In the genomic region with DNA sequence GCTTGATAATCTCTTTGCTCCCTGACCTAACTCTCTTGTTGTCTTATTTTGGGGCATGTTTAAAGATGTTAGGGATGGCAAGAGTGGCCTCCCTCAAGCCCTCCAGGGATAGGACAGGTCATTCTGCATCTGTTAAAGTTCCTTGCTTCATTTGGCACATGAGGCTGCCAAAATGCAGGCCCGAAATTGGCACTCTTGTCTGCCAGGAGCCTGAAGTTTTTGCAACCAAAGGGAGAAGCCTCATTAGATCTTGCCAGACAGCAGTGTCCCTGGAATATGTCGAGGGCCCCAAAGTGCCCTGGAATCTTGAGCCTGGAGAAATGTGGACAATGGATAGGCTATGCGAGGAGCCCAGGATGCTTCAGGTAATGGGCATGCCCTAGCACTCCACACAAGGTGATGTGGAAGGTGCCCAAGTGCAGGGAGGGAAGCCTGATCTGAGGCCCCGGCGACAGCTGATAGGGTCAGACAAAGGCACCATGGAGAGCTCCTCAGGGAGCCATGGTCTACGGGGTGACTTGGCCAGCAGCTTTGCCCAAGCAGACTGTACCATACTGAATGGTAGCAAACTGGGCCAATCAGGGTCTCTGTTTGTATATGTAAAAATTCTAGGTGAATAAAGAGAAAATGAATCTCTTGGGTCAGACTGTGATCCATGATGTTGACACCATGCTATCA, we compare ENCODE assay signal across 20 cellular contexts.
DNase-seq lines count a peak whose midpoint lies in the region; ATAC-seq and TF ChIP-seq lines count a peak whose summit lies in the region.
"Had no signal": no experiment of that assay in that cellular context is flagged by ENCODE, and none has a peak within 500 bp of the region (broad histone marks: within the 10 kb centered on the region; RNA-seq: fewer than 3 reads in every experiment).

No MANE protein-coding gene starts in this region.

- H2AFZ ChIP-seq in GM23338, result no peak overlapping the region

- H3K27ac ChIP-seq in GM23338 (ENCODE audit: low read depth) (no peak overlapping the region), liver (ENCODE audit: low read depth in 1 of 2, low read length in 2 of 2) (no peak overlapping the region), substantia nigra (ENCODE audit: low read depth, low read length, poor library complexity, severe bottlenecking) (no peak overlapping the region)
- H3K27ac ChIP-seq: BLaER1 treated with 17β-estradiol and CSF1 and Interleukin-3, amounts not matched to agents 10 nM and 100 nM; KMS-11; Peyer's patch had no signal

- H3K27ac Mint-ChIP-seq in GM23338, result no peak overlapping the region
- no peak overlapping the region for H3K27ac Mint-ChIP-seq in endothelial cell (ENCODE audit: unreplicated experiment)
- H3K27ac Mint-ChIP-seq: CD8-positive, alpha-beta T cell had no signal

- no peaks in the 10 kb centered on the region for H3K9me2 ChIP-seq in GM23338 (ENCODE audit: insufficient read depth)

- no peak overlapping the region for H3K4me3 Mint-ChIP-seq in GM23338
- H3K4me3 Mint-ChIP-seq in endothelial cell (ENCODE audit: unreplicated experiment), result no peak overlapping the region
- H3K4me3 Mint-ChIP-seq: CD8-positive, alpha-beta T cell had no signal

- H3K27me3 ChIP-seq in GM23338 (ENCODE audit: insufficient read depth) (no peaks in the 10 kb centered on the region), liver (ENCODE audit: control insufficient read depth in 4 of 4, insufficient read depth in 4 of 4, low read length in 3 of 4) (peaks cover 0 to 7% (median 2%) of the 10 kb centered on the region in 4 donors)
- H3K27me3 ChIP-seq: BLaER1 treated with 17β-estradiol and CSF1 and Interleukin-3, amounts not matched to agents 10 nM and 100 nM; Peyer's patch had no signal

- H3K4me3 ChIP-seq in GM23338, result no peak overlapping the region
- H3K4me3 ChIP-seq in liver (ENCODE audit: low read depth in 1 of 3, low read length in 3 of 3), result no peak overlapping the region
- H3K4me3 ChIP-seq: BLaER1 treated with 17β-estradiol and CSF1 and Interleukin-3, amounts not matched to agents 10 nM and 100 nM; HAP-1; Peyer's patch had no signal

- H3F3A ChIP-seq in GM23338 (replicated peaks; ENCODE audit: low read depth), result no peaks in the 10 kb centered on the region

- TF ChIP-seq RAD21 in liver (IDR thresholded peaks at IDR 0.05), result no peak

- WGBS in liver, result 47% methylated on average over 6 of the region's 6 CpGs

- H3K36me3 Mint-ChIP-seq in GM23338 (ENCODE audit: low read depth) (no peaks in the 10 kb centered on the region), endothelial cell (ENCODE audit: low read depth, unreplicated experiment) (no peaks in the 10 kb centered on the region)
- H3K36me3 Mint-ChIP-seq: CD8-positive, alpha-beta T cell had no signal

- H3K79me2 ChIP-seq in GM23338 (replicated peaks; ENCODE audit: insufficient read depth), result no peaks in the 10 kb centered on the region

- no peak for ATAC-seq in GM23338
- ATAC-seq: CD8-positive, alpha-beta T cell; Right ventricle myocardium inferior had no signal

- no peak for TF ChIP-seq CTCF in GM23338 (conservative IDR thresholded peaks at IDR 0.05; ENCODE audit: low read depth in 2 of 2)
- TF ChIP-seq CTCF in endothelial cell (IDR thresholded peaks at IDR 0.05; ENCODE audit: unreplicated experiment), result no peak
- TF ChIP-seq CTCF in liver (IDR thresholded peaks at IDR 0.05; ENCODE audit: low read depth, low read length, missing input control), result no peak

- no peaks in the 10 kb centered on the region for H3K36me3 ChIP-seq in GM23338 (ENCODE audit: insufficient read depth)
- H3K36me3 ChIP-seq in liver (ENCODE audit: control insufficient read depth in 4 of 4, insufficient read depth in 3 of 4, low read depth in 1 of 4, low read length in 3 of 4), result no peaks in the 10 kb centered on the region
- H3K36me3 ChIP-seq: BLaER1 treated with 17β-estradiol and CSF1 and Interleukin-3, amounts not matched to agents 10 nM and 100 nM; HAP-1; Peyer's patch had no signal

- no peaks in the 10 kb centered on the region for H3K4me1 ChIP-seq in GM23338 (ENCODE audit: insufficient read depth)
- H3K4me1 ChIP-seq in liver (ENCODE audit: control insufficient read depth in 4 of 4, insufficient read depth in 4 of 4, low read length in 3 of 4), result no peaks in the 10 kb centered on the region
- H3K4me1 ChIP-seq: BLaER1 treated with 17β-estradiol and CSF1 and Interleukin-3, amounts not matched to agents 10 nM and 100 nM; HAP-1; Peyer's patch had no signal

- no peaks in the 10 kb centered on the region for H3K4me1 Mint-ChIP-seq in GM23338
- H3K4me1 Mint-ChIP-seq in endothelial cell (ENCODE audit: unreplicated experiment), result no peaks in the 10 kb centered on the region

- peaks cover 4% of the 10 kb centered on the region for H3K27me3 Mint-ChIP-seq in GM23338 (ENCODE audit: insufficient read depth, low read depth, poor library complexity)
- peaks cover 4% of the 10 kb centered on the region for H3K27me3 Mint-ChIP-seq in endothelial cell (ENCODE audit: unreplicated experiment)

- H3K9me3 Mint-ChIP-seq in GM23338 (no peaks in the 10 kb centered on the region), endothelial cell (ENCODE audit: unreplicated experiment) (no peaks in the 10 kb centered on the region)
- H3K9me3 Mint-ChIP-seq: CD8-positive, alpha-beta T cell had no signal

- DNase-seq in GM23338 (ENCODE audit: low spot score) (no peak), endothelial cell (ENCODE audit: low spot score) (peak; percentile 7), NCI-H82 (lab: John Stamatoyannopoulos, UW) (no peak), NCI-H226 (no peak), NCI-H510A (lab: John Stamatoyannopoulos, UW) (no peak), substantia nigra (lab: John Stamatoyannopoulos, UW) (no peak)
- DNase-seq: Calu3; CD8-positive, alpha-beta T cell; EL; MV-4-11; NCI-H1417; NCI-H187; NCI-H526 treated with DMSO at 0.1 percent for 48 hours; Peyer's patch had no signal

- H3K9ac ChIP-seq in liver (ENCODE audit: low read depth in 1 of 2, low read length in 2 of 2), result no peak overlapping the region
- H3K9ac ChIP-seq: BLaER1 treated with 17β-estradiol and CSF1 and Interleukin-3, amounts not matched to agents 10 nM and 100 nM; KMS-11 had no signal

- no peaks in the 10 kb centered on the region for H4K20me1 ChIP-seq in GM23338 (replicated peaks; ENCODE audit: insufficient read depth)
- H4K20me1 ChIP-seq: BLaER1 treated with 17β-estradiol and CSF1 and Interleukin-3, amounts not matched to agents 10 nM and 100 nM had no signal

- no peak overlapping the region for H3K4me2 ChIP-seq in GM23338
- H3K4me2 ChIP-seq: BLaER1 treated with 17β-estradiol and CSF1 and Interleukin-3, amounts not matched to agents 10 nM and 100 nM; KMS-11 had no signal

- no peaks in the 10 kb centered on the region for H3K9me3 ChIP-seq in liver (ENCODE audit: control insufficient read depth in 4 of 4, low read length in 3 of 4)
- H3K9me3 ChIP-seq: HAP-1, Peyer's patch had no signal

TF ChIP-seq in GM23338, 12 proteins besides CTCF, POLR2A, EP300 and RAD21 (continues in another document):
- TF ChIP-seq, protein P1, sequence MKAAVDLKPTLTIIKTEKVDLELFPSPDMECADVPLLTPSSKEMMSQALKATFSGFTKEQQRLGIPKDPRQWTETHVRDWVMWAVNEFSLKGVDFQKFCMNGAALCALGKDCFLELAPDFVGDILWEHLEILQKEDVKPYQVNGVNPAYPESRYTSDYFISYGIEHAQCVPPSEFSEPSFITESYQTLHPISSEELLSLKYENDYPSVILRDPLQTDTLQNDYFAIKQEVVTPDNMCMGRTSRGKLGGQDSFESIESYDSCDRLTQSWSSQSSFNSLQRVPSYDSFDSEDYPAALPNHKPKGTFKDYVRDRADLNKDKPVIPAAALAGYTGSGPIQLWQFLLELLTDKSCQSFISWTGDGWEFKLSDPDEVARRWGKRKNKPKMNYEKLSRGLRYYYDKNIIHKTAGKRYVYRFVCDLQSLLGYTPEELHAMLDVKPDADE (IDR thresholded peaks at IDR 0.05), result no peak
- TF ChIP-seq NANOG (IDR thresholded peaks at IDR 0.05; ENCODE audit: borderline replicate concordance), result no peak

TF ChIP-seq in PFSK-1, 5 proteins besides CTCF, POLR2A, EP300 and RAD21 (continues in another document):
- TF ChIP-seq FOXP2 (optimal IDR thresholded peaks at IDR 0.05; ENCODE audit: borderline replicate concordance, extremely low read depth, extremely low read length, insufficient read depth) (no peak), POLR2AphosphoS5 (IDR thresholded peaks at IDR 0.05; ENCODE audit: low read depth, low read length) (no peak), SIN3A (IDR thresholded peaks at IDR 0.05; ENCODE audit: borderline replicate concordance, insufficient read depth, low read length) (no peak)

TF ChIP-seq in liver, 16 proteins besides CTCF, POLR2A, EP300 and RAD21:
- TF ChIP-seq GABPA (IDR thresholded peaks at IDR 0.05 in 1 of 2, conservative IDR thresholded peaks at IDR 0.05 in 1 of 2), result no peak
- TF ChIP-seq, protein P2, sequence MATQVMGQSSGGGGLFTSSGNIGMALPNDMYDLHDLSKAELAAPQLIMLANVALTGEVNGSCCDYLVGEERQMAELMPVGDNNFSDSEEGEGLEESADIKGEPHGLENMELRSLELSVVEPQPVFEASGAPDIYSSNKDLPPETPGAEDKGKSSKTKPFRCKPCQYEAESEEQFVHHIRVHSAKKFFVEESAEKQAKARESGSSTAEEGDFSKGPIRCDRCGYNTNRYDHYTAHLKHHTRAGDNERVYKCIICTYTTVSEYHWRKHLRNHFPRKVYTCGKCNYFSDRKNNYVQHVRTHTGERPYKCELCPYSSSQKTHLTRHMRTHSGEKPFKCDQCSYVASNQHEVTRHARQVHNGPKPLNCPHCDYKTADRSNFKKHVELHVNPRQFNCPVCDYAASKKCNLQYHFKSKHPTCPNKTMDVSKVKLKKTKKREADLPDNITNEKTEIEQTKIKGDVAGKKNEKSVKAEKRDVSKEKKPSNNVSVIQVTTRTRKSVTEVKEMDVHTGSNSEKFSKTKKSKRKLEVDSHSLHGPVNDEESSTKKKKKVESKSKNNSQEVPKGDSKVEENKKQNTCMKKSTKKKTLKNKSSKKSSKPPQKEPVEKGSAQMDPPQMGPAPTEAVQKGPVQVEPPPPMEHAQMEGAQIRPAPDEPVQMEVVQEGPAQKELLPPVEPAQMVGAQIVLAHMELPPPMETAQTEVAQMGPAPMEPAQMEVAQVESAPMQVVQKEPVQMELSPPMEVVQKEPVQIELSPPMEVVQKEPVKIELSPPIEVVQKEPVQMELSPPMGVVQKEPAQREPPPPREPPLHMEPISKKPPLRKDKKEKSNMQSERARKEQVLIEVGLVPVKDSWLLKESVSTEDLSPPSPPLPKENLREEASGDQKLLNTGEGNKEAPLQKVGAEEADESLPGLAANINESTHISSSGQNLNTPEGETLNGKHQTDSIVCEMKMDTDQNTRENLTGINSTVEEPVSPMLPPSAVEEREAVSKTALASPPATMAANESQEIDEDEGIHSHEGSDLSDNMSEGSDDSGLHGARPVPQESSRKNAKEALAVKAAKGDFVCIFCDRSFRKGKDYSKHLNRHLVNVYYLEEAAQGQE (IDR thresholded peaks at IDR 0.05), result peak; percentile 43
